11 cellular contexts compared by ENCODE assay signal in genomic region chr10:122460891-122461293, GRCh38. TPM values are rescaled to one million over a fixed set of nuclear protein-coding genes. Genes with fewer than 3 reads are reported as not detected.
DNase-seq lines count a peak whose midpoint lies in the region; ATAC-seq and TF ChIP-seq lines count a peak whose summit lies in the region.
"Had no signal": no experiment of that assay in that cellular context is flagged by ENCODE, and none has a peak within 500 bp of the region (broad histone marks: within the 10 kb centered on the region; RNA-seq: fewer than 3 reads in every experiment).

No MANE protein-coding gene starts in this region.

- H3K9me3 ChIP-seq in duodenal mucosa (ENCODE audit: control insufficient read depth in 1 of 2, low read length in 2 of 2) = no peaks in the 10 kb centered on the region
- H3K9me3 ChIP-seq in lower lobe of right lung = no peaks in the 10 kb centered on the region
- no peaks in the 10 kb centered on the region for H3K9me3 ChIP-seq in thoracic aorta

- no peak overlapping the region for H3K27ac ChIP-seq in duodenal mucosa (ENCODE audit: low read depth, low read length)
- H3K27ac ChIP-seq in lower lobe of right lung = peak overlapping the region; percentile 41
- H3K27ac ChIP-seq in thoracic aorta = peak overlapping the region; percentile 64 to 79
- H3K27ac ChIP-seq: 22Rv1 had no signal

- H3K4me1 ChIP-seq in duodenal mucosa (ENCODE audit: control insufficient read depth in 1 of 2, insufficient read depth in 2 of 2, low read length in 2 of 2) (peaks cover 0 to 14% of the 10 kb centered on the region in 2 donors), lower lobe of right lung (peaks cover 16% of the 10 kb centered on the region), thoracic aorta (ENCODE audit: control insufficient read depth in 1 of 2, low read depth in 2 of 2) (peaks cover 14 to 36% of the 10 kb centered on the region in 2 donors)

- ATAC-seq in lower lobe of right lung = no peak
- ATAC-seq in thoracic aorta (ENCODE audit: insufficient number of reproducible peaks, low FRiP score, low read depth) = no peak
- no peak for ATAC-seq in GM18858 (IDR thresholded peaks at IDR 0.05; ENCODE audit: unreplicated experiment)

- peak overlapping the region in 1 of 2 donors; percentile 32 for H3K9ac ChIP-seq in duodenal mucosa (ENCODE audit: low read depth in 1 of 2, low read length in 2 of 2)

- H3K27me3 ChIP-seq in duodenal mucosa (ENCODE audit: control insufficient read depth in 1 of 2, insufficient read depth in 2 of 2, low read length in 2 of 2) (peaks cover 18 to 24% of the 10 kb centered on the region in 2 donors), lower lobe of right lung (ENCODE audit: low read depth) (peaks cover 16% of the 10 kb centered on the region), thoracic aorta (replicated peaks; ENCODE audit: insufficient read depth) (no peaks in the 10 kb centered on the region)

- H3K36me3 ChIP-seq in duodenal mucosa (ENCODE audit: control insufficient read depth in 1 of 2, insufficient read depth in 2 of 2, low read length in 2 of 2) (no peaks in the 10 kb centered on the region), lower lobe of right lung (no peaks in the 10 kb centered on the region), thoracic aorta (no peaks in the 10 kb centered on the region)

- POLR2A ChIA-PET in HEK293T (lab: Yijun Ruan, JAX) = no interaction called here

- intact Hi-C loops in lower lobe of right lung (cut with DNase I) = no loop called here

- H3K4me3 ChIP-seq in duodenal mucosa (ENCODE audit: low read depth in 1 of 2, low read length in 2 of 2) (peak overlapping the region; percentile 53 to 62), lower lobe of right lung (peak overlapping the region; percentile 71), thoracic aorta (peak overlapping the region; percentile 95)

- CTCF ChIA-PET in HEK293T (lab: Yijun Ruan, JAX) = no interaction called here

- DNase-seq in DMS53 (lab: John Stamatoyannopoulos, UW) (peak; percentile 24), DMS53 treated with DMSO at 0.1 percent for 48 hours (lab: John Stamatoyannopoulos, UW; ENCODE audit: unreplicated experiment) (no peak), lower lobe of right lung (no peak), thoracic aorta (ENCODE audit: low spot score) (no peak), NCI-H1048 (lab: John Stamatoyannopoulos, UW) (no peak), HEK293T (ENCODE audit: extremely low spot score) (no peak)

- no peak for TF ChIP-seq CTCF in lower lobe of right lung (IDR thresholded peaks at IDR 0.05)
- no peak for TF ChIP-seq CTCF in thoracic aorta (IDR thresholded peaks at IDR 0.05)

TF ChIP-seq in HEK293T, 16 proteins besides CTCF, POLR2A, EP300 and RAD21:
- TF ChIP-seq ARNT (IDR thresholded peaks at IDR 0.05) (no peak), SP1 (IDR thresholded peaks at IDR 0.05) (no peak), FOXA1 (IDR thresholded peaks at IDR 0.05) (no peak), FOXK2 (IDR thresholded peaks at IDR 0.05) (no peak), FOXM1 (IDR thresholded peaks at IDR 0.05; ENCODE audit: borderline replicate concordance) (no peak), SUZ12 (IDR thresholded peaks at IDR 0.05) (no peak), CTBP1 (IDR thresholded peaks at IDR 0.05; ENCODE audit: borderline replicate concordance) (no peak), ZNF384 (IDR thresholded peaks at IDR 0.05) (no peak), LEF1 (IDR thresholded peaks at IDR 0.05; ENCODE audit: borderline replicate concordance) (no peak), NFRKB (IDR thresholded peaks at IDR 0.05) (no peak), BHLHE40 (IDR thresholded peaks at IDR 0.05; ENCODE audit: borderline replicate concordance) (no peak), HDGF (IDR thresholded peaks at IDR 0.05; ENCODE audit: borderline replicate concordance) (no peak), ELF4 (IDR thresholded peaks at IDR 0.05) (no peak), L3MBTL2 (conservative IDR thresholded peaks at IDR 0.05) (no peak; the same call in 1 of the 2 replicates), TARDBP (IDR thresholded peaks at IDR 0.05) (no peak)
- TF ChIP-seq, protein P1, sequence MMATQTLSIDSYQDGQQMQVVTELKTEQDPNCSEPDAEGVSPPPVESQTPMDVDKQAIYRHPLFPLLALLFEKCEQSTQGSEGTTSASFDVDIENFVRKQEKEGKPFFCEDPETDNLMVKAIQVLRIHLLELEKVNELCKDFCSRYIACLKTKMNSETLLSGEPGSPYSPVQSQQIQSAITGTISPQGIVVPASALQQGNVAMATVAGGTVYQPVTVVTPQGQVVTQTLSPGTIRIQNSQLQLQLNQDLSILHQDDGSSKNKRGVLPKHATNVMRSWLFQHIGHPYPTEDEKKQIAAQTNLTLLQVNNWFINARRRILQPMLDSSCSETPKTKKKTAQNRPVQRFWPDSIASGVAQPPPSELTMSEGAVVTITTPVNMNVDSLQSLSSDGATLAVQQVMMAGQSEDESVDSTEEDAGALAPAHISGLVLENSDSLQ (IDR thresholded peaks at IDR 0.05) = no peak

RNA-seq across cellular contexts. Expression of gene HTRA1, which starts 0.5 kb away (rescaled TPM):
- total RNA-seq in lower lobe of right lung = 45.3 TPM
- 100 to 1,000 TPM; 282 to 473 TPM for total RNA-seq in thoracic aorta
- total RNA-seq: T-helper 2 cell treated with Interferon-gamma antibody and Interleukin-4, amounts not matched to agents 100 ng/mL and 5 ng/mL, for 36 hours had no signal

RNA-seq across cellular contexts. Expression of gene ARMS2, which starts 6.4 kb away (rescaled TPM):
- total RNA-seq in lower lobe of right lung (not detected), thoracic aorta (not detected)
- total RNA-seq: HT1080; T-helper 2 cell treated with Interferon-gamma antibody and Interleukin-4, amounts not matched to agents 100 ng/mL and 5 ng/mL, for 36 hours had no signal
